ENCODE assay signal across 8 cellular contexts in the genomic region with DNA sequence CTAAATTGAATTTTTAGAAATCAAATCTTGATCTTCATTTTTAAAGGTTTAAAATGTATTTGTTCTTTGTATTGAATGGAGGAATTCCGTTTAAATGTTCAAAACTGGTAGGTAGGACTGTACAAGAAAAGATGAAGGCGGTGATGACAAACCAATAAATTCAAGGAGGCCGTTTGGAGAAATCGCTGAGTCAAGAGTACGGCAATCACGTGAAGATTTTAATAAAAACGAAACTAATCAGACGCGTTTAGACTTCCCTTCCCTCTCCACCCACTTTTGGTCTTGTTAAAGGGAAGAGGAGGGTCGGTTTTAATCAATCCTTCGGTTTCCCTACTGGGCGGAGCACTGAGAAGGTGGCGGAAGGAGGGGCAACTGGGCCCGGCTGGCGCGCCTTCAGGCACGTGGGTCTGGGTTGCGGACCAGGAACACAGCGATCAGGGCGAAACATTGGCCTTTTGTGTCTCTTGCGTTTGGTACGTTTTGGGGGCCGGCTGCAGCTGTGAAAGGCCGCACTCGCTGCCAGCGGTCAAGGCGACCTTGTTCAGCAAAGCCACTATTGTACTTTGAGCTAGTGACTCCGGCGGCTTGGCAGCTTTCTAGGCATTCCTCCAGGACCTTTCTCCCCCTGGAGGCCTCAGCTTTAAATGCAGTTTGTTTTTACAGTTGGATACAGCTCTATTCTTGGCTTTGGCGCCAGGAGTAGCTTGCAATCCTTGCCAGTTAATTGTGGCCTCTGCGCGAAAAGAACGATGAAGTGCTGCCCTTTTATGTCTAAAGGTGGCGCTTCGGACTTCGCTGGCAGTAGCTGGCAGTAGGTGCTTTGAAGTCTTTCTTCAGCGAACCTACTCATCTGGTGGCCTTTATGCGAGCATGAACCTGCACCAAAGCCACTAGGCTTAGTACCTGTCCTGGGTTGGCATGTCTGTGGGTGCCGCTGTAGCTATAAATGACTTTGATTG. TPM values are rescaled to one million over a fixed set of nuclear protein-coding genes. Genes with fewer than 3 reads are reported as not detected.
DNase-seq lines count a peak whose midpoint lies in the region; ATAC-seq and TF ChIP-seq lines count a peak whose summit lies in the region.

No MANE protein-coding gene starts in this region.

- H2AK5ac ChIP-seq in mesenchymal stem cell (ENCODE audit: low read length, severe bottlenecking) = no peak overlapping the region

- TF ChIP-seq CTCF in CD8-positive, alpha-beta T cell (IDR thresholded peaks at IDR 0.05) = peak; percentile 50
- peak; percentile 70 for TF ChIP-seq CTCF in endodermal cell (conservative IDR thresholded peaks at IDR 0.05)

- peak overlapping the region; percentile 57 for H3K4me2 ChIP-seq in mesenchymal stem cell (ENCODE audit: low read length, poor library complexity, severe bottlenecking)

- peak overlapping the region; percentile 68 for H3K27ac ChIP-seq in CD8-positive, alpha-beta T cell (ENCODE audit: low read depth, low read length)
- H3K27ac ChIP-seq in endodermal cell (ENCODE audit: low read depth, low read length) = peak overlapping the region; percentile 76
- H3K27ac ChIP-seq in mesenchymal stem cell (ENCODE audit: low read length, poor library complexity, severe bottlenecking) = peak overlapping the region; percentile 28

- no peaks in the 10 kb centered on the region for H3K36me3 ChIP-seq in CD8-positive, alpha-beta T cell (ENCODE audit: insufficient read depth, low read length)
- H3K36me3 ChIP-seq in endodermal cell (ENCODE audit: control insufficient read depth, insufficient read depth, low read length) (no peaks in the 10 kb centered on the region), mesenchymal stem cell (ENCODE audit: control insufficient read depth in 1 of 2, insufficient read depth in 2 of 2, low read depth in 1 of 2, low read length in 2 of 2) (no peaks in the 10 kb centered on the region)

- H2BK12ac ChIP-seq in mesenchymal stem cell (ENCODE audit: low read length in 2 of 2) = peak overlapping the region in 1 of 2 experiments; percentile 6

- H3K9me3 ChIP-seq in CD8-positive, alpha-beta T cell (ENCODE audit: low read length) = no peaks in the 10 kb centered on the region
- no peaks in the 10 kb centered on the region for H3K9me3 ChIP-seq in endodermal cell (ENCODE audit: control insufficient read depth, low read length)
- no peaks in the 10 kb centered on the region for H3K9me3 ChIP-seq in mesenchymal stem cell (ENCODE audit: control insufficient read depth, low read length)

- H3K23ac ChIP-seq in mesenchymal stem cell (ENCODE audit: low read length in 2 of 2) = no peak overlapping the region

- no peaks in the 10 kb centered on the region for H3K79me1 ChIP-seq in mesenchymal stem cell (replicated peaks; ENCODE audit: low read length, poor library complexity, severe bottlenecking)

- H3K4ac ChIP-seq in mesenchymal stem cell (ENCODE audit: low read depth in 1 of 2, low read length in 2 of 2) = no peak overlapping the region

- no peaks in the 10 kb centered on the region for H3K9me3 Mint-ChIP-seq in CD8-positive, alpha-beta T cell
- peaks cover 53% of the 10 kb centered on the region for H3K9me3 Mint-ChIP-seq in endodermal cell

- peak overlapping the region; percentile 94 for H3K27ac Mint-ChIP-seq in CD8-positive, alpha-beta T cell
- H3K27ac Mint-ChIP-seq in endodermal cell = peak overlapping the region; percentile 92

- intact Hi-C loops in CD8-positive, alpha-beta T cell (cut with DNase I, micrococcal nuclease) = loop anchor here in 1 of 2 experiments (1.0 to 5.0 kb wide), 5 partner anchors 12 to 234 kb away; a partner anchor contains a TSS

- CTCF ChIA-PET in CD8-positive, alpha-beta T cell (lab: Charles Lee) = interaction anchor here (0.8 to 1.0 kb wide), 3 partner anchors 9 to 55 kb away, joined by 3 to 4 read pairs (median 4); no protein-coding TSS in a partner anchor

- 12 to 24% methylated on average over 5 to 36 of the region's 39 CpGs for WGBS in endodermal cell (ENCODE audit: insufficient coverage in 1 of 2, insufficient read length in 1 of 2), 2 experiments
- 8% methylated on average over 29 of the region's 39 CpGs for WGBS in mesenchymal stem cell

- H3K18ac ChIP-seq in mesenchymal stem cell (ENCODE audit: low read depth in 1 of 2, low read length in 2 of 2) = peak overlapping the region in 1 of 2 experiments; percentile 21

- peak overlapping the region; percentile 14 for H2AFZ ChIP-seq in mesenchymal stem cell (ENCODE audit: low read depth, low read length)

- peak overlapping the region; percentile 80 for H4K91ac ChIP-seq in mesenchymal stem cell (ENCODE audit: low read length)

- DNase-seq in CD8-positive, alpha-beta T cell = peak in 6 of 7 experiments; percentile 8 to 65 (median 42)
- DNase-seq in NCI-H774 (lab: John Stamatoyannopoulos, UW) (peak; percentile 73), endodermal cell (peak; percentile 87), mesenchymal stem cell (peak; percentile 78)
- DNase-seq in activated CD8-positive, alpha-beta memory T cell treated with anti-CD3 and anti-CD28 coated beads for 48 hours (ENCODE audit: low read depth in 2 of 3, low spot score in 2 of 3) = peak; percentile 6 to 27 (median 13)
- DNase-seq in stimulated activated CD8-positive, alpha-beta memory T cell treated with anti-CD3 and anti-CD28 coated beads, Interleukin-2, amount 100 ng/mL, for 48 hours (ENCODE audit: low read depth in 2 of 2) = peak; percentile 13 to 15

- H3K4me1 ChIP-seq in CD8-positive, alpha-beta T cell (ENCODE audit: insufficient read depth, low read length) = peaks cover 25% of the 10 kb centered on the region
- H3K4me1 ChIP-seq in endodermal cell (ENCODE audit: control insufficient read depth, insufficient read depth, low read length) (no peaks in the 10 kb centered on the region), mesenchymal stem cell (ENCODE audit: control insufficient read depth, insufficient read depth, low read depth, low read length) (peaks cover 2% of the 10 kb centered on the region)

- POLR2A ChIA-PET in CD8-positive, alpha-beta T cell (lab: Charles Lee) = interaction anchor here (0.7 to 1.1 kb wide), 2 partner anchors 75 to 235 kb away, joined by 3 to 4 read pairs; a partner anchor contains a TSS

- H3K14ac ChIP-seq in mesenchymal stem cell (ENCODE audit: low read length in 2 of 2) = no peak overlapping the region

- H3K4me3 ChIP-seq in CD8-positive, alpha-beta T cell (ENCODE audit: low read depth, low read length) = peak overlapping the region; percentile 75
- H3K4me3 ChIP-seq in endodermal cell (ENCODE audit: low read length) (peak overlapping the region; percentile 73), mesenchymal stem cell (ENCODE audit: insufficient read depth in 1 of 2, low read depth in 1 of 2, low read length in 2 of 2) (peak overlapping the region; percentile 52 to 78)

- H3K9ac ChIP-seq in endodermal cell (ENCODE audit: extremely low read depth, low read length, poor library complexity, severe bottlenecking) (no peak overlapping the region), mesenchymal stem cell (ENCODE audit: low read length) (peak overlapping the region; percentile 90)

- H3K27me3 ChIP-seq in CD8-positive, alpha-beta T cell (ENCODE audit: insufficient read depth, low read length) = no peaks in the 10 kb centered on the region
- H3K27me3 ChIP-seq in endodermal cell (ENCODE audit: control insufficient read depth, insufficient read depth, low read length, poor library complexity, severe bottlenecking) (no peaks in the 10 kb centered on the region), mesenchymal stem cell (ENCODE audit: control insufficient read depth in 1 of 2, insufficient read depth in 1 of 2, low read length in 2 of 2) (peaks cover 0 to 5% of the 10 kb centered on the region in 2 experiments)

- no peaks in the 10 kb centered on the region for H3K27me3 Mint-ChIP-seq in CD8-positive, alpha-beta T cell (ENCODE audit: low read depth)
- H3K27me3 Mint-ChIP-seq in endodermal cell (ENCODE audit: insufficient read depth) = peaks cover 2% of the 10 kb centered on the region

- H3K4me1 Mint-ChIP-seq in CD8-positive, alpha-beta T cell (ENCODE audit: low read depth) = peaks cover 26% of the 10 kb centered on the region
- no peaks in the 10 kb centered on the region for H3K4me1 Mint-ChIP-seq in endodermal cell

- H2BK15ac ChIP-seq in mesenchymal stem cell (ENCODE audit: low read depth, poor library complexity, severe bottlenecking) = no peak overlapping the region

- H3K36me3 Mint-ChIP-seq in CD8-positive, alpha-beta T cell = peaks cover 2% of the 10 kb centered on the region
- no peaks in the 10 kb centered on the region for H3K36me3 Mint-ChIP-seq in endodermal cell (ENCODE audit: low read depth)

- no peak overlapping the region for H2BK5ac ChIP-seq in mesenchymal stem cell (ENCODE audit: low read depth, low read length, poor library complexity, severe bottlenecking)

- H4K8ac ChIP-seq in mesenchymal stem cell (ENCODE audit: low read length) = peak overlapping the region; percentile 90

- peak overlapping the region; percentile 34 for H2BK120ac ChIP-seq in mesenchymal stem cell (ENCODE audit: low read depth, low read length)

- peak; percentile 76 for ATAC-seq in CD8-positive, alpha-beta T cell
- ATAC-seq in GM19397 (IDR thresholded peaks at IDR 0.05; ENCODE audit: unreplicated experiment) (peak; percentile 78), HG03558 (IDR thresholded peaks at IDR 0.05; ENCODE audit: extremely low read depth, unreplicated experiment) (peak; percentile 50)

- peak overlapping the region; percentile 92 for H3K4me3 Mint-ChIP-seq in CD8-positive, alpha-beta T cell
- peak overlapping the region; percentile 59 for H3K4me3 Mint-ChIP-seq in endodermal cell

RNA-seq across cellular contexts. Expression of a gene that starts 16.7 kb away (rescaled TPM):
- 10 to 100 TPM; 12.7 to 13.4 TPM for total RNA-seq in CD8-positive, alpha-beta T cell
- total RNA-seq in endodermal cell = 10 to 100 TPM; 33.5 to 34.7 TPM
- polyA plus RNA-seq in endodermal cell (2013, experiment 1 of 2) = 62.3 TPM
- 60.8 TPM for polyA plus RNA-seq in endodermal cell (2013, experiment 2 of 2)
- polyA plus RNA-seq in mesenchymal stem cell (2013, experiment 1 of 2) = 171 TPM
- polyA plus RNA-seq in mesenchymal stem cell (2013, experiment 2 of 2) = 181 TPM

Comparison
In these comparisons a context has a peak if more than half of its experiments do, and no peak if none do; other contexts are left out.
1. Peak in every context shown above with its lines: DNase-seq, ATAC-seq, H3K4me3 ChIP-seq and H3K27ac ChIP-seq.
2. DNase-seq: peak in every context shown above with its lines; median percentile 87 in endodermal cell; 78 in mesenchymal stem cell; 73 in NCI-H774; 42 in CD8-positive, alpha-beta T cell; 14 in stimulated activated CD8-positive, alpha-beta memory T cell treated with anti-CD3 and anti-CD28 coated beads, Interleukin-2, amount 100 ng/mL, for 48 hours; 13 in activated CD8-positive, alpha-beta memory T cell treated with anti-CD3 and anti-CD28 coated beads for 48 hours.